16 cellular contexts compared by ENCODE assay signal in genomic region chr5:677131-678101, GRCh38. TPM values are rescaled to one million over a fixed set of nuclear protein-coding genes. Genes with fewer than 3 reads are reported as not detected.
A peak's percentile ranks its signal among the peaks of the same experiment; 100 is the strongest.
DNase-seq lines count a peak whose midpoint lies in the region; ATAC-seq and TF ChIP-seq lines count a peak whose summit lies in the region.
"Had no signal": no experiment of that assay in that cellular context is flagged by ENCODE, and none has a peak within 500 bp of the region (broad histone marks: within the 10 kb centered on the region; RNA-seq: fewer than 3 reads in every experiment).

No MANE protein-coding gene starts in this region.

- no peak overlapping the region for H2BK120ac ChIP-seq in mesenchymal stem cell (ENCODE audit: low read depth, low read length)

- no peaks in the 10 kb centered on the region for H3K36me3 Mint-ChIP-seq in chondrocyte (ENCODE audit: low read depth)

- no peaks in the 10 kb centered on the region for H3K9me3 Mint-ChIP-seq in chondrocyte (ENCODE audit: low read depth)
- H3K9me3 Mint-ChIP-seq: neural crest cell had no signal

- ATAC-seq in upper lobe of left lung (ENCODE audit: low FRiP score in 2 of 2) (no peak), GM19351 (IDR thresholded peaks at IDR 0.05; ENCODE audit: unreplicated experiment) (no peak)
- ATAC-seq: stimulated activated naive CD8-positive, alpha-beta T cell treated with anti-CD3 and anti-CD28 coated beads, Interleukin-15, Interleukin-2, amounts not matched to agents 100 U/mL and 50 U/mL, for 24 hours had no signal

- H3K27ac ChIP-seq in mesenchymal stem cell (ENCODE audit: low read length, poor library complexity, severe bottlenecking) = no peak overlapping the region
- H3K27ac ChIP-seq in upper lobe of left lung = no peak overlapping the region
- H3K27ac ChIP-seq: esophagus squamous epithelium had no signal

- no peak overlapping the region for H2BK12ac ChIP-seq in mesenchymal stem cell (ENCODE audit: low read length in 2 of 2)

- no peak overlapping the region for H3K18ac ChIP-seq in mesenchymal stem cell (ENCODE audit: low read depth in 1 of 2, low read length in 2 of 2)

- no peak overlapping the region for H2BK5ac ChIP-seq in mesenchymal stem cell (ENCODE audit: low read depth, low read length, poor library complexity, severe bottlenecking)

- no peak overlapping the region for H3K4me2 ChIP-seq in mesenchymal stem cell (ENCODE audit: low read length, poor library complexity, severe bottlenecking)

- H3K4me3 Mint-ChIP-seq in chondrocyte (ENCODE audit: unreplicated experiment) = no peak overlapping the region
- H3K4me3 Mint-ChIP-seq: neural crest cell had no signal

- H3K4me1 ChIP-seq in mesenchymal stem cell (ENCODE audit: control insufficient read depth, insufficient read depth, low read depth, low read length) (peaks cover 29% of the 10 kb centered on the region), upper lobe of left lung (peaks cover 16 to 21% (median 20%) of the 10 kb centered on the region in 4 donors)

- H3K4me3 ChIP-seq in mesenchymal stem cell (ENCODE audit: insufficient read depth in 1 of 2, low read depth in 1 of 2, low read length in 2 of 2) (no peak overlapping the region), upper lobe of left lung (no peak overlapping the region), MG63 (no peak overlapping the region)
- H3K4me3 ChIP-seq: esophagus squamous epithelium had no signal

- no peak overlapping the region for H3K27ac Mint-ChIP-seq in chondrocyte (ENCODE audit: unreplicated experiment)

- H3K4me1 Mint-ChIP-seq in chondrocyte (ENCODE audit: low read depth) = peaks cover 7% of the 10 kb centered on the region

- no peak overlapping the region for H3K14ac ChIP-seq in mesenchymal stem cell (ENCODE audit: low read length in 2 of 2)

- no peak overlapping the region for H2BK15ac ChIP-seq in mesenchymal stem cell (ENCODE audit: low read depth, poor library complexity, severe bottlenecking)

- H4K8ac ChIP-seq in mesenchymal stem cell (ENCODE audit: low read length) = no peak overlapping the region

- H3K36me3 ChIP-seq in mesenchymal stem cell (ENCODE audit: control insufficient read depth in 1 of 2, insufficient read depth in 2 of 2, low read depth in 1 of 2, low read length in 2 of 2) (peaks cover 0 to 2% of the 10 kb centered on the region in 2 experiments), upper lobe of left lung (no peaks in the 10 kb centered on the region), MG63 (no peaks in the 10 kb centered on the region)
- H3K36me3 ChIP-seq: esophagus squamous epithelium had no signal

- no peak overlapping the region for H3K9ac ChIP-seq in mesenchymal stem cell (ENCODE audit: low read length)

- H3K27me3 Mint-ChIP-seq in chondrocyte (ENCODE audit: low read depth) = peaks cover 12% of the 10 kb centered on the region

- WGBS in mesenchymal stem cell = 84% methylated on average over 41 of the region's 44 CpGs
- 85% methylated on average over 27 to 40 of the region's 44 CpGs for WGBS in upper lobe of left lung, 2 donors

- H3K27me3 ChIP-seq in mesenchymal stem cell (ENCODE audit: control insufficient read depth in 1 of 2, insufficient read depth in 1 of 2, low read length in 2 of 2) = peaks cover 8 to 41% of the 10 kb centered on the region in 2 experiments
- no peaks in the 10 kb centered on the region for H3K27me3 ChIP-seq in upper lobe of left lung
- H3K27me3 ChIP-seq in MG63 = peaks cover 37% of the 10 kb centered on the region
- H3K27me3 ChIP-seq: esophagus squamous epithelium had no signal

- DNase-seq in activated effector memory CD4-positive, alpha-beta T cell treated with anti-CD3 and anti-CD28 coated beads, Interleukin-2, amount 50 U/mL, for 16 hours = peak; percentile 60
- DNase-seq in activated effector memory CD4-positive, alpha-beta T cell treated with Interleukin-2 at 50 U/mL for 16 hours = no peak
- peak; percentile 86 for DNase-seq in chondrocyte (ENCODE audit: low spot score)
- DNase-seq in mesenchymal stem cell = no peak
- DNase-seq in upper lobe of left lung = peak; percentile 20 to 76
- no peak for DNase-seq in iPS-NIHi7 (ENCODE audit: extremely low spot score)
- DNase-seq in MG63 = no peak
- DNase-seq: AML-193; DMS 273 treated with DMSO at 0.1 percent for 48 hours; esophagus squamous epithelium; GOT3; NCI-H2227 treated with DMSO at 0.1 percent for 48 hours; small intestine; stimulated activated naive CD8-positive, alpha-beta T cell treated with anti-CD3 and anti-CD28 coated beads, Interleukin-15, Interleukin-2, amounts not matched to agents 100 U/mL and 50 U/mL, for 24 hours had no signal

- TF ChIP-seq POLR2A in upper lobe of left lung (IDR thresholded peaks at IDR 0.05) = no peak

- no peak overlapping the region for H2AK5ac ChIP-seq in mesenchymal stem cell (ENCODE audit: low read length, severe bottlenecking)

- H3K79me1 ChIP-seq in mesenchymal stem cell (replicated peaks; ENCODE audit: low read length, poor library complexity, severe bottlenecking) = no peaks in the 10 kb centered on the region

- TF ChIP-seq CTCF in chondrocyte (IDR thresholded peaks at IDR 0.05) (no peak), upper lobe of left lung (IDR thresholded peaks at IDR 0.05) (no peak)

- H2AFZ ChIP-seq in mesenchymal stem cell (ENCODE audit: low read depth, low read length) = no peak overlapping the region

- H3K4ac ChIP-seq in mesenchymal stem cell (ENCODE audit: low read depth in 1 of 2, low read length in 2 of 2) = no peak overlapping the region

- H4K91ac ChIP-seq in mesenchymal stem cell (ENCODE audit: low read length) = peak overlapping the region; percentile 61

- no peak for TF ChIP-seq EP300 in upper lobe of left lung (IDR thresholded peaks at IDR 0.05)

- H3K9me3 ChIP-seq in mesenchymal stem cell (ENCODE audit: control insufficient read depth, low read length) (no peaks in the 10 kb centered on the region), upper lobe of left lung (no peaks in the 10 kb centered on the region), MG63 (no peaks in the 10 kb centered on the region)
- H3K9me3 ChIP-seq: esophagus squamous epithelium had no signal

- no peak overlapping the region for H3K23ac ChIP-seq in mesenchymal stem cell (ENCODE audit: low read length in 2 of 2)

RNA-seq across cellular contexts. Expression of gene TPPP, which starts 15.7 kb away (rescaled TPM):
- total RNA-seq in chondrocyte (0.07 to 0.70 TPM (median 0.56 TPM) in 3 replicates), upper lobe of left lung (10 to 100 TPM; 14.3 to 42.7 (median 19.1) TPM)
- polyA plus RNA-seq in mesenchymal stem cell (2013, experiment 1 of 2) = 1.9 TPM
- 1.9 TPM for polyA plus RNA-seq in mesenchymal stem cell (2013, experiment 2 of 2)
- not detected in 2 replicates for total RNA-seq in MG63 (2014; rRNA removed; shearing (Covaris generic); ENCODE audit: low replicate concordance)

Comparison
In these comparisons a context has a peak if more than half of its experiments do, and no peak if none do; other contexts are left out.
1. DNase-seq: peak in activated effector memory CD4-positive, alpha-beta T cell treated with anti-CD3 and anti-CD28 coated beads, Interleukin-2, amount 50 U/mL, for 16 hours (single experiment), chondrocyte (single experiment) and upper lobe of left lung (2 of 2); none in activated effector memory CD4-positive, alpha-beta T cell treated with Interleukin-2 at 50 U/mL for 16 hours (single experiment), mesenchymal stem cell (single experiment), iPS-NIHi7 (single experiment) and MG63 (single experiment).